In genomic region chr2:3076848-3077735, GRCh38 we compare ENCODE assay signal across 22 cellular contexts.
A peak's percentile ranks its signal among the peaks of the same experiment; 100 is the strongest.
DNase-seq lines count a peak whose midpoint lies in the region; ATAC-seq and TF ChIP-seq lines count a peak whose summit lies in the region.
"Had no signal": no experiment of that assay in that cellular context is flagged by ENCODE, and none has a peak within 500 bp of the region (broad histone marks: within the 10 kb centered on the region; RNA-seq: fewer than 3 reads in every experiment).

No MANE protein-coding gene starts in this region.

- no peaks in the 10 kb centered on the region for H3K9me3 Mint-ChIP-seq in endodermal cell
- H3K9me3 Mint-ChIP-seq: activated naive CD4-positive, alpha-beta T cell treated with anti-CD3 and anti-CD28 coated beads, Interleukin-2, amount 10 ng/mL, durations not matched to agents 7 days and 5 days had no signal

- no peaks in the 10 kb centered on the region for H3K9me3 ChIP-seq in endodermal cell (ENCODE audit: control insufficient read depth, low read length)
- H3K9me3 ChIP-seq in neutrophil: no peaks in the 10 kb centered on the region
- H3K9me3 ChIP-seq: HAP-1, MG63, right atrium auricular region had no signal

- H3K27me3 Mint-ChIP-seq in endodermal cell (ENCODE audit: insufficient read depth): no peaks in the 10 kb centered on the region
- H3K27me3 Mint-ChIP-seq: activated naive CD4-positive, alpha-beta T cell treated with anti-CD3 and anti-CD28 coated beads, Interleukin-2, amount 10 ng/mL, durations not matched to agents 7 days and 5 days had no signal

- H3K27ac ChIP-seq in endodermal cell (ENCODE audit: low read depth, low read length): peak overlapping the region; percentile 94
- H3K27ac ChIP-seq in neutrophil: peak overlapping the region; percentile 90
- H3K27ac ChIP-seq: coronary artery, right atrium auricular region, RWPE1 had no signal

- no peak for ATAC-seq in GM21786 (IDR thresholded peaks at IDR 0.05; ENCODE audit: unreplicated experiment)
- ATAC-seq: GM12878 had no signal

- TF ChIP-seq CTCF in endodermal cell (conservative IDR thresholded peaks at IDR 0.05): no peak
- TF ChIP-seq CTCF in neutrophil (IDR thresholded peaks at IDR 0.05): no peak

- H3K4me1 ChIP-seq in endodermal cell (ENCODE audit: control insufficient read depth, insufficient read depth, low read length): no peaks in the 10 kb centered on the region
- H3K4me1 ChIP-seq in neutrophil (ENCODE audit: control insufficient read depth in 1 of 2, insufficient read depth in 1 of 2, low read depth in 1 of 2, low read length in 1 of 2): peaks cover 72 to 76% of the 10 kb centered on the region in 2 experiments
- H3K4me1 ChIP-seq: HAP-1, right atrium auricular region had no signal

- H3K4me3 ChIP-seq in endodermal cell (ENCODE audit: low read length): no peak overlapping the region
- peak overlapping the region in 1 of 2 experiments; percentile 3 for H3K4me3 ChIP-seq in neutrophil (ENCODE audit: low read depth in 1 of 2, low read length in 1 of 2)
- H3K4me3 ChIP-seq: coronary artery, GM12878, HAP-1, MG63, right atrium auricular region had no signal

- DNase-seq in NCI-H510A treated with DMSO at 0.1 percent for 48 hours (lab: John Stamatoyannopoulos, UW): peak; percentile 23
- no peak for DNase-seq in NCI-H510A (lab: John Stamatoyannopoulos, UW)
- peak; percentile 61 for DNase-seq in NCI-H345 (lab: John Stamatoyannopoulos, UW)
- DNase-seq in endodermal cell: peak; percentile 41
- DNase-seq in hippocampal formation (lab: John Stamatoyannopoulos, UW): no peak
- DNase-seq in NCI-H2029 treated with DMSO at 0.1 percent for 48 hours (lab: John Stamatoyannopoulos, UW): no peak
- DNase-seq: activated CD4-positive, alpha-beta T cell treated with anti-CD3 and anti-CD28 coated beads for 48 hours; activated naive CD4-positive, alpha-beta T cell treated with anti-CD3 and anti-CD28 coated beads, Interleukin-2, amount 10 ng/mL, durations not matched to agents 7 days and 5 days; amygdala; KBM-7; mesenchymal stem cell; MG63; NCI-H1930; stimulated activated CD4-positive, alpha-beta T cell treated with anti-CD3 and anti-CD28 coated beads, Interleukin-2, amount 100 ng/mL, for 48 hours; stimulated activated naive CD4-positive, alpha-beta T cell treated with Interleukin-2 at 50 U/mL for 16 hours had no signal

- no peaks in the 10 kb centered on the region for H3K4me1 Mint-ChIP-seq in endodermal cell
- H3K4me1 Mint-ChIP-seq: activated naive CD4-positive, alpha-beta T cell treated with anti-CD3 and anti-CD28 coated beads, Interleukin-2, amount 10 ng/mL, durations not matched to agents 7 days and 5 days had no signal

- H3K36me3 Mint-ChIP-seq in endodermal cell (ENCODE audit: low read depth): no peaks in the 10 kb centered on the region
- H3K36me3 Mint-ChIP-seq: activated naive CD4-positive, alpha-beta T cell treated with anti-CD3 and anti-CD28 coated beads, Interleukin-2, amount 10 ng/mL, durations not matched to agents 7 days and 5 days had no signal

- H3K4me3 Mint-ChIP-seq in endodermal cell: no peak overlapping the region
- H3K4me3 Mint-ChIP-seq: activated naive CD4-positive, alpha-beta T cell treated with anti-CD3 and anti-CD28 coated beads, Interleukin-2, amount 10 ng/mL, durations not matched to agents 7 days and 5 days had no signal

- H3K27me3 ChIP-seq in endodermal cell (ENCODE audit: control insufficient read depth, insufficient read depth, low read length, poor library complexity, severe bottlenecking) (no peaks in the 10 kb centered on the region), neutrophil (no peaks in the 10 kb centered on the region)
- H3K27me3 ChIP-seq: right atrium auricular region had no signal

- WGBS in endodermal cell (ENCODE audit: insufficient coverage in 1 of 2, insufficient read length in 1 of 2), 2 experiments: 88 to 92% methylated on average over 20 to 23 of the region's 23 CpGs

- no peak overlapping the region for H3K27ac Mint-ChIP-seq in endodermal cell
- H3K27ac Mint-ChIP-seq: activated naive CD4-positive, alpha-beta T cell treated with anti-CD3 and anti-CD28 coated beads, Interleukin-2, amount 10 ng/mL, durations not matched to agents 7 days and 5 days had no signal

- H3K9ac ChIP-seq in endodermal cell (ENCODE audit: extremely low read depth, low read length, poor library complexity, severe bottlenecking): no peak overlapping the region

- H3K36me3 ChIP-seq in endodermal cell (ENCODE audit: control insufficient read depth, insufficient read depth, low read length) (no peaks in the 10 kb centered on the region), neutrophil (no peaks in the 10 kb centered on the region)
- H3K36me3 ChIP-seq: HAP-1, MG63, right atrium auricular region had no signal

Comparison
In these comparisons a context has a peak if more than half of its experiments do, and no peak if none do; other contexts are left out.
1. DNase-seq: peak in NCI-H510A treated with DMSO at 0.1 percent for 48 hours (single experiment), NCI-H345 (single experiment) and endodermal cell (single experiment); none in NCI-H510A (single experiment), hippocampal formation (0 of 2) and NCI-H2029 treated with DMSO at 0.1 percent for 48 hours (single experiment).